ENCODE assay signal across 8 cellular contexts in genomic region chr4:80196259-80197131, GRCh38. TPM values are rescaled to one million over a fixed set of nuclear protein-coding genes. Genes with fewer than 3 reads are reported as not detected.
DNase-seq lines count a peak whose midpoint lies in the region; ATAC-seq and TF ChIP-seq lines count a peak whose summit lies in the region.

No MANE protein-coding gene starts in this region.

- H3K4me3 ChIP-seq in NT2/D1 (ENCODE audit: insufficient read length, low read depth) (peak overlapping the region; percentile 22), esophagus muscularis mucosa (peak overlapping the region; percentile 40 to 49 (median 44)), gastrocnemius medialis (peak overlapping the region; percentile 31 to 46 (median 39)), colonic mucosa (no peak overlapping the region)

- DNase-seq in NCI-H1694 (lab: John Stamatoyannopoulos, UW), result peak; percentile 16
- no peak for DNase-seq in NCI-H1694 treated with DMSO at 0.1 percent for 48 hours (lab: John Stamatoyannopoulos, UW)
- no peak for DNase-seq in NT2/D1 (ENCODE audit: low read depth, low spot score)
- DNase-seq in esophagus muscularis mucosa (ENCODE audit: extremely low spot score), result no peak
- DNase-seq in gastrocnemius medialis, result no peak
- no peak for DNase-seq in omental fat pad (ENCODE audit: low spot score)
- DNase-seq in colonic mucosa, result no peak
- DNase-seq in DMS79 (lab: John Stamatoyannopoulos, UW), result no peak

- TF ChIP-seq CTCF in esophagus muscularis mucosa (IDR thresholded peaks at IDR 0.05), result no peak
- TF ChIP-seq CTCF in gastrocnemius medialis (IDR thresholded peaks at IDR 0.05 in 4 of 5, conservative IDR thresholded peaks at IDR 0.05 in 1 of 5), result no peak
- TF ChIP-seq CTCF in omental fat pad (IDR thresholded peaks at IDR 0.05), result no peak
- no peak for TF ChIP-seq CTCF in colonic mucosa (IDR thresholded peaks at IDR 0.05)

- H3K36me3 ChIP-seq in NT2/D1 (ENCODE audit: insufficient read depth, insufficient read length, low read length), result no peaks in the 10 kb centered on the region
- peaks cover 0 to 19% (median 9%) of the 10 kb centered on the region in 4 donors for H3K36me3 ChIP-seq in esophagus muscularis mucosa
- H3K36me3 ChIP-seq in gastrocnemius medialis, result no peaks in the 10 kb centered on the region
- no peaks in the 10 kb centered on the region for H3K36me3 ChIP-seq in colonic mucosa

- ATAC-seq in gastrocnemius medialis, result no peak
- ATAC-seq in omental fat pad (ENCODE audit: low FRiP score), result no peak

- WGBS in esophagus muscularis mucosa, result 78% methylated on average over 34 of the region's 36 CpGs

- intact Hi-C loops in esophagus muscularis mucosa (cut with DNase I), result no loop called here
- intact Hi-C loops in gastrocnemius medialis (cut with DNase I; ENCODE audit: low total_unique reads), result no loop called here
- intact Hi-C loops in colonic mucosa (cut with DNase I), result no loop called here

- TF ChIP-seq EP300 in esophagus muscularis mucosa (IDR thresholded peaks at IDR 0.05), result no peak

- no peak overlapping the region for H3K9ac ChIP-seq in NT2/D1 (ENCODE audit: insufficient read length, low read depth)
- H3K9ac ChIP-seq in colonic mucosa (ENCODE audit: low read depth in 2 of 2, low read length in 2 of 2), result no peak overlapping the region

- H3K27me3 ChIP-seq in NT2/D1 (ENCODE audit: insufficient read depth, insufficient read length) (peaks cover 100% of the 10 kb centered on the region), esophagus muscularis mucosa (no peaks in the 10 kb centered on the region), gastrocnemius medialis (peaks cover 78 to 83% (median 81%) of the 10 kb centered on the region in 3 donors), colonic mucosa (peaks cover 19% of the 10 kb centered on the region)

- in situ Hi-C loops in gastrocnemius medialis (cut with MboI; ENCODE audit: low sequenced_read_pairs in 4 of 4), result no loop called here

- TF ChIP-seq POLR2A in esophagus muscularis mucosa (IDR thresholded peaks at IDR 0.05; ENCODE audit: low read depth) (no peak), gastrocnemius medialis (IDR thresholded peaks at IDR 0.05) (no peak)

- H3K27ac ChIP-seq in esophagus muscularis mucosa (replicated peaks in 1 of 4) (peak overlapping the region in 3 of 4 donors; percentile 30 to 36 (median 33)), gastrocnemius medialis (no peak overlapping the region), colonic mucosa (no peak overlapping the region)

- H3K4me1 ChIP-seq in NT2/D1 (ENCODE audit: insufficient read depth, insufficient read length) (peaks cover 1% of the 10 kb centered on the region), esophagus muscularis mucosa (peaks cover 3 to 11% (median 7%) of the 10 kb centered on the region in 4 donors), gastrocnemius medialis (peaks cover 5 to 6% of the 10 kb centered on the region in 2 donors), colonic mucosa (no peaks in the 10 kb centered on the region)

- H3K9me3 ChIP-seq in NT2/D1 (ENCODE audit: insufficient read depth, low read length) (peaks cover 15% of the 10 kb centered on the region), esophagus muscularis mucosa (no peaks in the 10 kb centered on the region), gastrocnemius medialis (no peaks in the 10 kb centered on the region), colonic mucosa (no peaks in the 10 kb centered on the region)

RNA-seq across cellular contexts. Expression of gene PRDM8, which starts 0.8 kb away (rescaled TPM):
- total RNA-seq in esophagus muscularis mucosa (10 to 100 TPM; 24.1 to 63.5 (median 34.3) TPM), gastrocnemius medialis (1 to 10 TPM in 2 of 4 donors, under 1 TPM in 2; 0.24 to 2.7 (median 1.4) TPM), omental fat pad (1 to 10 TPM; 1.4 to 5.2 (median 3.2) TPM), colonic mucosa (1 to 10 TPM in 1 of 2 donors, under 1 TPM in 1; 0.82 to 1.6 TPM)

Comparison
In these comparisons a context has a peak if more than half of its experiments do, and no peak if none do; other contexts are left out.
1. H3K27ac ChIP-seq: peak in esophagus muscularis mucosa (3 of 4); none in gastrocnemius medialis (0 of 4) and colonic mucosa (single experiment).
2. RNA of gene PRDM8, which starts 0.8 kb away (total RNA-seq): 24.1 to 63.5 TPM in esophagus muscularis mucosa; 1.4 to 5.2 TPM in omental fat pad, 0.24 to 2.7 TPM in gastrocnemius medialis and 0.82 to 1.6 TPM in colonic mucosa; every median in the first group is over 4 times any median in the second.